ENCODE assay signal across 5 cellular contexts in genomic region chr14:26947265-26947664, GRCh38.
"Had no signal": no experiment of that assay in that cellular context is flagged by ENCODE, and none has a peak within 500 bp of the region (broad histone marks: within the 10 kb centered on the region; RNA-seq: fewer than 3 reads in every experiment).

No MANE protein-coding gene starts in this region.

- H3K4me3 ChIP-seq: GM23338, K562 had no signal

- DNase-seq: H9, HCEC 1CT, IMR-90 had no signal

- ATAC-seq: GM23338, K562 had no signal
